In genomic region chr18:7164610-7165009, GRCh38 we compare ENCODE assay signal across 12 cellular contexts. TPM values are rescaled to one million over a fixed set of nuclear protein-coding genes. Genes with fewer than 3 reads are reported as not detected.
A peak's percentile ranks its signal among the peaks of the same experiment; 100 is the strongest.
DNase-seq lines count a peak whose midpoint lies in the region; ATAC-seq and TF ChIP-seq lines count a peak whose summit lies in the region.
"Had no signal": no experiment of that assay in that cellular context is flagged by ENCODE, and none has a peak within 500 bp of the region (broad histone marks: within the 10 kb centered on the region; RNA-seq: fewer than 3 reads in every experiment).

No MANE protein-coding gene starts in this region.

- H3K27ac ChIP-seq in OCI-LY1 (ENCODE audit: low read depth, low read length, poor library complexity, severe bottlenecking): no peak overlapping the region
- H3K27ac ChIP-seq: C4-2B had no signal

- H3K9me2 ChIP-seq in OCI-LY1 (ENCODE audit: low read depth, low read length): no peaks in the 10 kb centered on the region

- DNase-seq in NCI-H2196 (lab: John Stamatoyannopoulos, UW; ENCODE audit: unreplicated experiment): peak; percentile 41
- DNase-seq in NCI-H2196 treated with DMSO at 0.1 percent for 48 hours (lab: John Stamatoyannopoulos, UW; ENCODE audit: unreplicated experiment): no peak
- DNase-seq in fibroblast of mammary gland (ENCODE audit: low read depth): peak; percentile 53
- peak; percentile 30 for DNase-seq in renal cortical epithelial cell (ENCODE audit: low read depth)
- DNase-seq in NCI-H2029 (lab: John Stamatoyannopoulos, UW): no peak
- DNase-seq: activated CD4-positive, alpha-beta T cell treated with anti-CD3 and anti-CD28 coated beads, Interleukin-2, amount 50 U/mL, for 4 hours; NCI-H446 treated with DMSO at 0.1 percent for 48 hours; stimulated activated CD4-positive, alpha-beta T cell treated with anti-CD3 and anti-CD28 coated beads, Interleukin-4, amount 100 ng/mL, for 4 hours had no signal

- ATAC-seq in HG03280 (IDR thresholded peaks at IDR 0.05; ENCODE audit: unreplicated experiment): no peak
- no peak for ATAC-seq in HG03139 (IDR thresholded peaks at IDR 0.05; ENCODE audit: unreplicated experiment)

- no peaks in the 10 kb centered on the region; the same call in 1 of the 2 replicates for H3K27me3 ChIP-seq in OCI-LY1 (ENCODE audit: insufficient read depth, low read length)

- H3K9me3 ChIP-seq in OCI-LY1 (ENCODE audit: low read length): no peaks in the 10 kb centered on the region

- no peaks in the 10 kb centered on the region for H3F3A ChIP-seq in OCI-LY1 (ENCODE audit: insufficient read depth, low read length)

- H3K36me3 ChIP-seq in OCI-LY1 (ENCODE audit: insufficient read depth, low read length): no peaks in the 10 kb centered on the region

- H3K4me2 ChIP-seq in OCI-LY1 (ENCODE audit: low read length): no peak overlapping the region

- no peak overlapping the region for H3K4me3 ChIP-seq in OCI-LY1 (ENCODE audit: low read depth, low read length, poor library complexity, severe bottlenecking)
- H3K4me3 ChIP-seq in fibroblast of mammary gland (ENCODE audit: control insufficient read depth, low read depth, low read length): no peak overlapping the region

- no peak overlapping the region for H2AFZ ChIP-seq in OCI-LY1 (ENCODE audit: low read length)

- no peaks in the 10 kb centered on the region for H4K20me1 ChIP-seq in OCI-LY1 (ENCODE audit: insufficient read depth, low read length)

- no peaks in the 10 kb centered on the region for H3K4me1 ChIP-seq in OCI-LY1 (ENCODE audit: insufficient read depth, low read length, severe bottlenecking)

- no peaks in the 10 kb centered on the region for H3K79me2 ChIP-seq in OCI-LY1 (ENCODE audit: insufficient read depth, low read length)

- no peak overlapping the region for H3K9ac ChIP-seq in OCI-LY1 (ENCODE audit: low read length)

- TF ChIP-seq CTCF in OCI-LY1 (IDR thresholded peaks at IDR 0.05; ENCODE audit: low read length): peak; percentile 56
- peak; percentile 55 for TF ChIP-seq CTCF in fibroblast of mammary gland (conservative IDR thresholded peaks at IDR 0.05; ENCODE audit: control insufficient read depth, insufficient read depth, low read depth, low read length)

RNA-seq across cellular contexts. Expression of gene LAMA1, which starts 47.0 kb away (rescaled TPM):
- total RNA-seq in renal cortical epithelial cell: 2.3 and 4.3 TPM in 2 replicates

Comparison
In these comparisons a context has a peak if more than half of its experiments do, and no peak if none do; other contexts are left out.
1. DNase-seq: peak in NCI-H2196 (single experiment), fibroblast of mammary gland (single experiment) and renal cortical epithelial cell (single experiment); none in NCI-H2196 treated with DMSO at 0.1 percent for 48 hours (single experiment) and NCI-H2029 (single experiment).